In genomic region chr9:113577525-113578261, GRCh38 we compare ENCODE assay signal across 10 cellular contexts.
DNase-seq lines count a peak whose midpoint lies in the region; ATAC-seq and TF ChIP-seq lines count a peak whose summit lies in the region.
"Had no signal": no experiment of that assay in that cellular context is flagged by ENCODE, and none has a peak within 500 bp of the region (broad histone marks: within the 10 kb centered on the region; RNA-seq: fewer than 3 reads in every experiment).

No MANE protein-coding gene starts in this region.

- no peaks in the 10 kb centered on the region for H3K9me3 ChIP-seq in BLaER1
- no peaks in the 10 kb centered on the region for H3K9me3 ChIP-seq in mucosa of rectum (ENCODE audit: control insufficient read depth in 2 of 2, low read length in 2 of 2)

- H3K4me1 Mint-ChIP-seq in chondrocyte (ENCODE audit: low read depth): peaks cover 64% of the 10 kb centered on the region

- no peak overlapping the region for H3K4me3 ChIP-seq in BLaER1
- no peak overlapping the region for H3K4me3 ChIP-seq in NB4 (ENCODE audit: low read depth, low read length)
- H3K4me3 ChIP-seq in mucosa of rectum (ENCODE audit: low read length in 2 of 2): no peak overlapping the region

- TF ChIP-seq CTCF in NB4 (IDR thresholded peaks at IDR 0.05; ENCODE audit: low read depth, low read length): no peak
- no peak for TF ChIP-seq CTCF in chondrocyte (IDR thresholded peaks at IDR 0.05)

- no peak overlapping the region for H3K4me3 Mint-ChIP-seq in chondrocyte (ENCODE audit: unreplicated experiment)

- H3K4me2 ChIP-seq in BLaER1: peak overlapping the region; percentile 96

- H3K36me3 ChIP-seq in BLaER1 (no peaks in the 10 kb centered on the region), mucosa of rectum (ENCODE audit: control insufficient read depth in 2 of 2, insufficient read depth in 2 of 2, low read length in 2 of 2) (peaks cover 0 to 2% of the 10 kb centered on the region in 2 donors)

- peak overlapping the region; percentile 78; the same call in 1 of the 2 replicates for H3K9ac ChIP-seq in BLaER1
- H3K9ac ChIP-seq in mucosa of rectum (ENCODE audit: low read depth in 1 of 2, low read length in 2 of 2): no peak overlapping the region

- peak; percentile 53 for DNase-seq in NB4 (ENCODE audit: low read depth)
- peak; percentile 61 for DNase-seq in chondrocyte (ENCODE audit: low spot score)
- no peak for DNase-seq in NCI-H345 (lab: John Stamatoyannopoulos, UW)
- no peak for DNase-seq in NCI-H2107 treated with DMSO at 0.1 percent for 48 hours (lab: John Stamatoyannopoulos, UW; ENCODE audit: unreplicated experiment)
- DNase-seq: activated CD8-positive, alpha-beta memory T cell treated with anti-CD3 and anti-CD28 coated beads, Interleukin-2, amount 50 U/mL, for 48 hours; NCI-H526 had no signal

- no peaks in the 10 kb centered on the region for H4K20me1 ChIP-seq in BLaER1

- no peaks in the 10 kb centered on the region for H3K9me3 Mint-ChIP-seq in chondrocyte (ENCODE audit: low read depth)

- ATAC-seq in HG03520 (IDR thresholded peaks at IDR 0.05; ENCODE audit: unreplicated experiment): no peak
- no peak for ATAC-seq in GM19023 (IDR thresholded peaks at IDR 0.05; ENCODE audit: unreplicated experiment)

- no peak for TF ChIP-seq POLR2A in NB4 (IDR thresholded peaks at IDR 0.05; ENCODE audit: extremely low read depth, insufficient read length)

- peak overlapping the region; percentile 98 for H3K27ac Mint-ChIP-seq in chondrocyte (ENCODE audit: unreplicated experiment)

- H3K27ac ChIP-seq in BLaER1: peak overlapping the region; percentile 95
- H3K27ac ChIP-seq in mucosa of rectum (ENCODE audit: low read depth in 2 of 2, low read length in 2 of 2): peak overlapping the region; percentile 6 to 50

- peaks cover 93% of the 10 kb centered on the region for H3K4me1 ChIP-seq in BLaER1
- H3K4me1 ChIP-seq in mucosa of rectum (ENCODE audit: control insufficient read depth in 2 of 2, insufficient read depth in 2 of 2, low read length in 2 of 2): peaks cover 42 to 44% of the 10 kb centered on the region in 2 donors

- no peaks in the 10 kb centered on the region for H3K27me3 ChIP-seq in BLaER1
- no peaks in the 10 kb centered on the region for H3K27me3 ChIP-seq in mucosa of rectum (ENCODE audit: control insufficient read depth in 2 of 2, insufficient read depth in 2 of 2, low read length in 2 of 2)

- H3K36me3 Mint-ChIP-seq in chondrocyte (ENCODE audit: low read depth): no peaks in the 10 kb centered on the region

- H3K27me3 Mint-ChIP-seq in chondrocyte (ENCODE audit: low read depth): no peaks in the 10 kb centered on the region

Comparison
In these comparisons a context has a peak if more than half of its experiments do, and no peak if none do; other contexts are left out.
1. DNase-seq: peak in NB4 (single experiment) and chondrocyte (single experiment); none in NCI-H345 (single experiment) and NCI-H2107 treated with DMSO at 0.1 percent for 48 hours (single experiment).